In genomic region chr1:71565831-71566230, GRCh38 we compare ENCODE assay signal across 1 cellular context.
TF ChIP-seq lines count a peak whose summit lies in the region.

No MANE protein-coding gene starts in this region.

TF ChIP-seq in IMR-90, 13 proteins besides CTCF, POLR2A, EP300 and RAD21 (continued from another document):
- TF ChIP-seq RFX5 (IDR thresholded peaks at IDR 0.05; ENCODE audit: low read depth, low read length) (no peak), BHLHE40 (IDR thresholded peaks at IDR 0.05; ENCODE audit: low read depth, low read length) (no peak), RCOR1 (IDR thresholded peaks at IDR 0.05; ENCODE audit: insufficient replicate concordance, low read length) (no peak), MXI1 (IDR thresholded peaks at IDR 0.05; ENCODE audit: borderline replicate concordance, low read depth, low read length) (no peak), NFE2L2 (IDR thresholded peaks at IDR 0.05; ENCODE audit: low read depth, low read length) (no peak), CEBPB (IDR thresholded peaks at IDR 0.05; ENCODE audit: low read depth, low read length) (no peak), MAZ (IDR thresholded peaks at IDR 0.05; ENCODE audit: borderline replicate concordance, low read depth, low read length) (no peak), CHD1 (IDR thresholded peaks at IDR 0.05; ENCODE audit: low read depth, low read length) (no peak), FOS (IDR thresholded peaks at IDR 0.05; ENCODE audit: low read depth, low read length) (no peak)
